In the genomic region with DNA sequence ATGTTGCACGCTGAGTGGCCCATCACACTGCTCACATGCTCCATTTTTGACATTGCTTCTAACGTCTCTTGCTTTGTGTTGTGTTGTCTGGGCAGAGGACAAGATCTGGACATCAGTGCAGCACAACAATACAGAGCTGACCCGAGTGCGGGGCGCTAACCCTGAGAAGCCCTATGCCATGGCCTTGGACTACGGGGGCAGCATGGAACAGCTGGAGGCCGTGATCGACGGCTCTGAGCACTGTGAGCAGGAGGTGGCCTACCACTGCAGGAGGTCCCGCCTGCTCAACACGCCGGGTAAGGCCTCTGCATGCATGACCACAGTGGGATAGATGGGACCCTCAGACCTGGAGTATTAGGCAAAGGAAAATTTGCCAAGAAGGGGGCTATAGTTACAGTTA, we compare ENCODE assay signal across 20 cellular contexts.
"Had no signal": no experiment of that assay in that cellular context is flagged by ENCODE, and none has a peak within 500 bp of the region (broad histone marks: within the 10 kb centered on the region; RNA-seq: fewer than 3 reads in every experiment).

No MANE protein-coding gene starts in this region.

- H2AFZ ChIP-seq: hepatocyte had no signal

- ATAC-seq: foreskin keratinocyte, gastroesophageal sphincter, heart left ventricle, left colon, left lung, left ventricle myocardium superior had no signal

- DNase-seq: dermis blood vessel endothelial cell; dorsolateral prefrontal cortex; effector CD4-positive, alpha-beta T cell; effector memory CD4-positive, alpha-beta T cell; foreskin keratinocyte; heart left ventricle; hypothalamus; immature natural killer cell; islet precursor cell; kidney; left colon; left ventricle myocardium superior; lower lobe of right lung; mesendoderm; midbrain had no signal

- H3K4me1 ChIP-seq: esophagus muscularis mucosa, foreskin keratinocyte, gastroesophageal sphincter, heart left ventricle, left lung, lower lobe of right lung had no signal

- H3K4me3 ChIP-seq: coronary artery, dorsolateral prefrontal cortex, esophagus muscularis mucosa, gastroesophageal sphincter, heart left ventricle, hepatocyte, left lung, lower lobe of right lung had no signal

- H3K9me3 ChIP-seq: esophagus muscularis mucosa, gastroesophageal sphincter, heart left ventricle, left lung, lower lobe of right lung had no signal

- H3K36me3 ChIP-seq: esophagus muscularis mucosa, gastroesophageal sphincter, heart left ventricle, left lung, lower lobe of right lung had no signal

- H3K27me3 ChIP-seq: dorsolateral prefrontal cortex, esophagus muscularis mucosa, foreskin keratinocyte, gastroesophageal sphincter, heart left ventricle, hepatocyte, left lung had no signal

- H3K4me2 ChIP-seq: hepatocyte had no signal

- H3K27ac ChIP-seq: coronary artery, dorsolateral prefrontal cortex, esophagus muscularis mucosa, foreskin keratinocyte, gastroesophageal sphincter, heart left ventricle, hepatocyte, left lung, lower lobe of right lung had no signal
